Comparison of ENCODE assay signal across 10 cellular contexts in the genomic region with DNA sequence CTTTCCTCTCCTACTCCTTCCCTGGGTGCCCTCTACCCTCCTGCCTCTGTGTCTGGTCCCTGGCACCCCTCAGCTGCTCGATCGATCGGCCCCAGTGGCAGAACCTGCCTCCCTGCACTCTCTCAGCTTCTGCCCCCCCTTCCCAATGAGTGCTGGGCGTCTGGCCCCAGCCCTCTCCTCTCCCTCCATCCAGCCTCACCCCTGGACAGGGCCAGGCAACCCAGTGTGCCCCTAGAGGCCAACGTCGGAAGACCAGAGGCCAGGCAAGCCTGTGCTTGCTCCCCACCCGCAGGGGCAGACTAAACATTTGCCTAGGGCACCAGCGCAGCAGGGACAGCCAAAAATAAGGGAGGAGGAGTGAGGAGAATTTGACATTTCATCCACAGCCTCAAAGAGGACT. TPM values are rescaled to one million over a fixed set of nuclear protein-coding genes. Genes with fewer than 3 reads are reported as not detected.
DNase-seq lines count a peak whose midpoint lies in the region; ATAC-seq, FAIRE-seq and TF ChIP-seq lines count a peak whose summit lies in the region.
"Had no signal": no experiment of that assay in that cellular context is flagged by ENCODE, and none has a peak within 500 bp of the region (broad histone marks: within the 10 kb centered on the region; RNA-seq: fewer than 3 reads in every experiment).

No MANE protein-coding gene starts in this region.

- peak overlapping the region; percentile 94 for H3K27ac Mint-ChIP-seq in astrocyte (ENCODE audit: unreplicated experiment)
- H3K27ac Mint-ChIP-seq: T-cell had no signal

- peak; percentile 95 for ATAC-seq in HepG2
- peak; percentile 67 for ATAC-seq in upper lobe of right lung

- H3K9me3 ChIP-seq in HAP-1, result no peaks in the 10 kb centered on the region
- H3K9me3 ChIP-seq in astrocyte (ENCODE audit: insufficient read depth, low read depth, low read length), result no peaks in the 10 kb centered on the region
- H3K9me3 ChIP-seq in HepG2 (ENCODE audit: low read length), result no peaks in the 10 kb centered on the region
- H3K9me3 ChIP-seq in upper lobe of right lung, result no peaks in the 10 kb centered on the region
- H3K9me3 ChIP-seq: neutrophil had no signal

- WGBS in HepG2 (ENCODE audit: low lambda C conversion rate), result 26% methylated on average over 8 of the region's 8 CpGs

- TF ChIP-seq RAD21 in HepG2 (CRISPR knock-in tag; IDR thresholded peaks at IDR 0.05), result no peak

- H3K36me3 Mint-ChIP-seq in astrocyte (ENCODE audit: low read depth, unreplicated experiment), result no peaks in the 10 kb centered on the region
- H3K36me3 Mint-ChIP-seq: T-cell had no signal

- DNase-seq in DMS153 (lab: John Stamatoyannopoulos, UW) (peak; percentile 64), HAP-1 (ENCODE audit: low spot score in 2 of 2) (peak; percentile 25 to 82), NCI-H510A (lab: John Stamatoyannopoulos, UW) (peak; percentile 57), astrocyte (ENCODE audit: low read depth) (no peak), HepG2 (ENCODE audit: low spot score) (peak; percentile 55), upper lobe of right lung (peak; percentile 65), retina (no peak), caudate nucleus (lab: John Stamatoyannopoulos, UW) (no peak)

- H3K4me2 ChIP-seq in astrocyte (ENCODE audit: low read length) (no peak overlapping the region), HepG2 (ENCODE audit: low read depth, low read length) (peak overlapping the region; percentile 33)

- 0 out of 2 replicates have a peak, but pooled peaks cover 4% of the 10 kb centered on the region for H3K27me3 ChIP-seq in HAP-1 (ENCODE audit: low read depth)
- peaks cover 5% of the 10 kb centered on the region for H3K27me3 ChIP-seq in astrocyte (ENCODE audit: insufficient read depth, low read length)
- H3K27me3 ChIP-seq in HepG2 (ENCODE audit: control insufficient read depth in 1 of 2, insufficient read depth in 2 of 2, low read length in 2 of 2), result peaks cover 0 to 33% of the 10 kb centered on the region in 2 experiments; a peak in 4 of 5 replicates
- peaks cover 4% of the 10 kb centered on the region for H3K27me3 ChIP-seq in upper lobe of right lung

- H3K4me3 ChIP-seq in HAP-1, result no peak overlapping the region
- no peak overlapping the region for H3K4me3 ChIP-seq in astrocyte (ENCODE audit: insufficient read depth, low read depth, low read length)
- H3K4me3 ChIP-seq in HepG2 (replicated peaks in 1 of 3; ENCODE audit: insufficient read depth in 1 of 3, low read depth in 2 of 3, low read length in 3 of 3), result no peak overlapping the region
- H3K4me3 ChIP-seq in upper lobe of right lung, result no peak overlapping the region

- BruUV-seq in HepG2 (replicated peaks; lab: Mats Ljungman, UMichigan), result no TSS peak

- peaks cover 31% of the 10 kb centered on the region for H3K4me1 Mint-ChIP-seq in astrocyte (ENCODE audit: low read depth, unreplicated experiment)

- H3K4me3 Mint-ChIP-seq in astrocyte (ENCODE audit: unreplicated experiment), result no peak overlapping the region
- H3K4me3 Mint-ChIP-seq: T-cell had no signal

- H3K36me3 ChIP-seq in HAP-1 (replicated peaks) (no peaks in the 10 kb centered on the region), astrocyte (ENCODE audit: insufficient read depth, low read length) (no peaks in the 10 kb centered on the region), HepG2 (replicated peaks in 1 of 2; ENCODE audit: control insufficient read depth in 1 of 2, insufficient read depth in 2 of 2, low read length in 2 of 2) (no peaks in the 10 kb centered on the region), upper lobe of right lung (no peaks in the 10 kb centered on the region)
- H3K36me3 ChIP-seq: neutrophil had no signal

- H3K4me1 ChIP-seq in HAP-1 (peaks cover 5% of the 10 kb centered on the region), astrocyte (ENCODE audit: insufficient read depth, low read length) (peaks cover 26% of the 10 kb centered on the region), HepG2 (ENCODE audit: insufficient read depth, low read length) (peaks cover 20% of the 10 kb centered on the region), upper lobe of right lung (no peaks in the 10 kb centered on the region)

- H4K20me1 ChIP-seq in astrocyte (ENCODE audit: insufficient read depth, low read length), result no peaks in the 10 kb centered on the region
- H4K20me1 ChIP-seq in HepG2 (ENCODE audit: insufficient read depth, low read length), result no peaks in the 10 kb centered on the region

- FAIRE-seq in astrocyte (lab: Jason Lieb, UNC) (no peak), HepG2 (lab: Jason Lieb, UNC) (peak; percentile 73)

- no peak overlapping the region for H3K27ac ChIP-seq in astrocyte (ENCODE audit: low read depth, low read length)
- no peak overlapping the region for H3K27ac ChIP-seq in HepG2 (ENCODE audit: extremely low read length, insufficient read depth, low read length)
- no peak overlapping the region for H3K27ac ChIP-seq in upper lobe of right lung
- H3K27ac ChIP-seq in caudate nucleus (ENCODE audit: low read depth, low read length), result no peak overlapping the region
- H3K27ac ChIP-seq: neutrophil had no signal

- H3K9ac ChIP-seq in astrocyte (ENCODE audit: low read length) (no peak overlapping the region), HepG2 (ENCODE audit: insufficient read depth, low read depth, low read length) (no peak overlapping the region)

- TF ChIP-seq CTCF in astrocyte (IDR thresholded peaks at IDR 0.05; ENCODE audit: insufficient read depth, low read depth, low read length) (peak; percentile 32), HepG2 (CRISPR knock-in tag; IDR thresholded peaks at IDR 0.05) (peak; percentile 75), upper lobe of right lung (IDR thresholded peaks at IDR 0.05) (peak; percentile 34)

- H2AFZ ChIP-seq in astrocyte (ENCODE audit: low read depth, low read length) (no peak overlapping the region), HepG2 (ENCODE audit: low read length) (no peak overlapping the region)

- TF ChIP-seq EP300 in HepG2 (IDR thresholded peaks at IDR 0.05; ENCODE audit: low read depth in 2 of 2, low read length in 2 of 2) (no peak), HepG2 (CRISPR knock-in tag; IDR thresholded peaks at IDR 0.05; ENCODE audit: borderline replicate concordance) (no peak)

- no peaks in the 10 kb centered on the region for H3K9me3 Mint-ChIP-seq in astrocyte (ENCODE audit: unreplicated experiment)
- H3K9me3 Mint-ChIP-seq: T-cell had no signal

- H3K79me2 ChIP-seq in astrocyte (ENCODE audit: insufficient read depth, low read length), result no peaks in the 10 kb centered on the region
- H3K79me2 ChIP-seq in HepG2 (ENCODE audit: insufficient read depth, low read length), result no peaks in the 10 kb centered on the region

- no peak for TF ChIP-seq POLR2A in HepG2 (IDR thresholded peaks at IDR 0.05; ENCODE audit: insufficient read depth in 1 of 2, low read depth in 2 of 2, low read length in 2 of 2)

- intact Hi-C loops in HepG2 (cut with micrococcal nuclease; ENCODE audit: unreplicated experiment) (loop anchor here (5.0 kb wide), 1 partner anchor 45 kb away; the partner anchor contains the start of gene LGR6), upper lobe of right lung (cut with DNase I) (no loop called here)

- CTCF ChIA-PET in HepG2 (lab: Yijun Ruan, JAX; ENCODE audit: low intra/inter-chr PET ratio, low total read pairs), result no interaction called here

- POLR2A ChIA-PET in HepG2 (lab: Yijun Ruan, JAX), result no interaction called here

- in situ Hi-C loops in HAP-1 (cut with MboI; ENCODE audit: low sequenced_read_pairs) (no loop called here), HepG2 (cut with HindIII; ENCODE audit: extremely low pct_ligation_motif_present, low pct_unique_long_range_greater_than_20kb) (no loop called here)

- H3K27me3 Mint-ChIP-seq in astrocyte (ENCODE audit: low read depth, unreplicated experiment), result peaks cover 18% of the 10 kb centered on the region

TF ChIP-seq in HepG2, 621 proteins besides CTCF, POLR2A, EP300 and RAD21 (continues in another document):
- TF ChIP-seq HNRNPLL (IDR thresholded peaks at IDR 0.05; ENCODE audit: low read depth, low read length, poor library complexity, severe bottlenecking) (peak; percentile 48), NONO (IDR thresholded peaks at IDR 0.05) (no peak), NONO (CRISPR knock-in tag; conservative IDR thresholded peaks at IDR 0.05) (0 out of 2 replicates have a peak, but pooled peaks have one; percentile 21), HMG20A (CRISPR knock-in tag; IDR thresholded peaks at IDR 0.05; ENCODE audit: borderline replicate concordance) (0 out of 2 replicates have a peak, but pooled peaks have one; percentile 17), ZBTB7B (CRISPR knock-in tag; IDR thresholded peaks at IDR 0.05) (peak; percentile 55; the same call in 1 of the 2 replicates), ZNF350 (CRISPR knock-in tag; IDR thresholded peaks at IDR 0.05; ENCODE audit: borderline replicate concordance, low read depth) (no peak), ELF1 (CRISPR knock-in tag; IDR thresholded peaks at IDR 0.05) (0 out of 2 replicates have a peak, but pooled peaks have one; percentile 24), ZNF660 (CRISPR knock-in tag; IDR thresholded peaks at IDR 0.05; ENCODE audit: borderline replicate concordance, low read depth) (no peak)

RNA-seq across cellular contexts. Expression of gene LGR6, which starts 43.5 kb away (rescaled TPM):
- total RNA-seq in astrocyte (0.27 and 0.48 TPM in 2 replicates), HepG2 (2016; rRNA removed; fragmentation: Illumina TruSeq; extraction: Trizol) (not detected in 2 replicates), upper lobe of right lung (1.8 TPM)
- not detected in 2 replicates for total RNA-seq in HepG2 (2016; cell fraction: cytosol; rRNA removed; fragmentation: Illumina TruSeq; extraction: Trizol; ENCODE audit: low read depth)
- total RNA-seq in HepG2 (2016; cell fraction: insoluble cytoplasmic fraction; rRNA removed; fragmentation: Illumina TruSeq; extraction: Trizol), result 0.04 TPM in 1 of 2 replicates, not detected in the other
- total RNA-seq in HepG2 (2016; cell fraction: membrane; rRNA removed; fragmentation: Illumina TruSeq; extraction: Trizol), result not detected in 2 replicates
- not detected in 2 replicates for total RNA-seq in HepG2 (2016; cell fraction: nucleus; rRNA removed; fragmentation: Illumina TruSeq; extraction: Trizol)
- polyA plus RNA-seq in HepG2 (2011; rRNA removed), result 0.04 and 0.07 TPM in 2 replicates
- 0.03 and 0.05 TPM in 2 replicates for polyA plus RNA-seq in HepG2 (2011; cell fraction: cytosol; rRNA removed)
- 0.14 and 0.19 TPM in 2 replicates for polyA plus RNA-seq in HepG2 (2011; cell fraction: nucleus; rRNA removed)
- polyA plus RNA-seq in HepG2 (2012), result not detected in 2 replicates
- 0.03 TPM in 1 of 2 replicates, not detected in the other for polyA plus RNA-seq in HepG2 (2016; cell fraction: cytosol; fragmentation: Illumina TruSeq; extraction: Trizol; ENCODE audit: low read depth)
- not detected in 2 replicates for polyA plus RNA-seq in HepG2 (2016; cell fraction: insoluble cytoplasmic fraction; fragmentation: Illumina TruSeq; extraction: Trizol; ENCODE audit: low read depth)
- not detected in 2 replicates for polyA plus RNA-seq in HepG2 (2016; cell fraction: membrane; fragmentation: Illumina TruSeq; extraction: Trizol; ENCODE audit: low read depth)
- polyA plus RNA-seq in HepG2 (2016; cell fraction: nucleus; fragmentation: Illumina TruSeq; extraction: Trizol; ENCODE audit: insufficient read depth, low read depth), result not detected in 2 replicates
- 0.12 TPM in 1 of 2 replicates, not detected in the other for polyA minus RNA-seq in HepG2 (2011; rRNA and poly(A)+ RNA removed; ENCODE audit: low replicate concordance)
- not detected in 2 replicates for polyA minus RNA-seq in HepG2 (2011; cell fraction: cytosol; rRNA and poly(A)+ RNA removed)
- not detected in 2 replicates for polyA minus RNA-seq in HepG2 (2011; cell fraction: nucleus; rRNA and poly(A)+ RNA removed)

Comparison
In these comparisons a context has a peak if more than half of its experiments do, and no peak if none do; other contexts are left out.
1. DNase-seq: peak in DMS153 (single experiment), HAP-1 (2 of 2), NCI-H510A (single experiment), HepG2 (single experiment) and upper lobe of right lung (single experiment); none in astrocyte (single experiment), retina (single experiment) and caudate nucleus (0 of 61).
2. Peak in every context shown above with its lines, with median percentiles within 50 percentile points of each other: CTCF ChIP-seq.